Comparison of ENCODE assay signal across 9 cellular contexts in genomic region chr15:73078722-73079121, GRCh38. TPM values are rescaled to one million over a fixed set of nuclear protein-coding genes. Genes with fewer than 3 reads are reported as not detected.
A peak's percentile ranks its signal among the peaks of the same experiment; 100 is the strongest.
DNase-seq lines count a peak whose midpoint lies in the region; ATAC-seq, FAIRE-seq and TF ChIP-seq lines count a peak whose summit lies in the region.
"Had no signal": no experiment of that assay in that cellular context is flagged by ENCODE, and none has a peak within 500 bp of the region (broad histone marks: within the 10 kb centered on the region; RNA-seq: fewer than 3 reads in every experiment).

No MANE protein-coding gene starts in this region.

- H3K27ac Mint-ChIP-seq in progenitor cell of endocrine pancreas (no peak overlapping the region), T-helper 17 cell (no peak overlapping the region)
- H3K27ac Mint-ChIP-seq: CD4-positive, alpha-beta T cell had no signal

- no peaks in the 10 kb centered on the region for H3K9me3 Mint-ChIP-seq in progenitor cell of endocrine pancreas (ENCODE audit: low read depth)
- H3K9me3 Mint-ChIP-seq: CD4-positive, alpha-beta T cell had no signal

- no peak for TF ChIP-seq CTCF in A673 (conservative IDR thresholded peaks at IDR 0.05; ENCODE audit: low read depth, low read length)
- no peak for TF ChIP-seq CTCF in progenitor cell of endocrine pancreas (IDR thresholded peaks at IDR 0.05; ENCODE audit: unreplicated experiment)

- CTCF ChIA-PET in A673 (lab: Charles Lee), result interaction anchor here (0.9 to 2.0 kb wide), 2 partner anchors 15 to 357 kb away, joined by 3 to 9 read pairs; no protein-coding TSS in a partner anchor

- no peak overlapping the region for H3K4me3 ChIP-seq in A673 (ENCODE audit: low read depth, low read length, poor library complexity, severe bottlenecking)

- H3K9me3 ChIP-seq in A673 (ENCODE audit: low read depth, low read length, poor library complexity, severe bottlenecking) (no peaks in the 10 kb centered on the region), T-helper 17 cell (ENCODE audit: control insufficient read depth, low read length, poor library complexity, severe bottlenecking) (no peaks in the 10 kb centered on the region)

- H3K4me3 Mint-ChIP-seq in progenitor cell of endocrine pancreas (ENCODE audit: low read depth), result no peak overlapping the region
- no peak overlapping the region for H3K4me3 Mint-ChIP-seq in T-helper 17 cell
- H3K4me3 Mint-ChIP-seq: CD4-positive, alpha-beta T cell had no signal

- no peaks in the 10 kb centered on the region for H3K27me3 ChIP-seq in A673 (replicated peaks; ENCODE audit: insufficient read depth, low read depth, low read length, poor library complexity)

- H3K27me3 Mint-ChIP-seq in progenitor cell of endocrine pancreas, result no peaks in the 10 kb centered on the region
- H3K27me3 Mint-ChIP-seq in T-helper 17 cell, result no peaks in the 10 kb centered on the region

- peak overlapping the region; percentile 68 for H3K27ac ChIP-seq in A673 (ENCODE audit: low read depth, low read length, poor library complexity, severe bottlenecking)

- DNase-seq in A673 (ENCODE audit: low spot score) (peak; percentile 73), HTR-8/SVneo (ENCODE audit: insufficient read length, low spot score) (peak; percentile 44), astrocyte of the hippocampus (ENCODE audit: low read depth, low spot score) (peak; percentile 88), left colon (peak in 1 of 2 donors; percentile 36), progenitor cell of endocrine pancreas (ENCODE audit: low spot score, unreplicated experiment) (no peak), T-helper 17 cell (no peak)
- DNase-seq in stimulated activated CD4-positive, alpha-beta T cell treated with anti-CD3 and anti-CD28 coated beads, Interleukin-4, amount 100 ng/mL, for 24 hours, result no peak
- DNase-seq: CD4-positive, alpha-beta T cell had no signal

- intact Hi-C loops in A673 (cut with micrococcal nuclease; ENCODE audit: unreplicated experiment), result no loop called here
- intact Hi-C loops in left colon (cut with DNase I, micrococcal nuclease), result no loop called here

- H3K36me3 Mint-ChIP-seq in progenitor cell of endocrine pancreas (ENCODE audit: insufficient read depth), result no peaks in the 10 kb centered on the region
- no peaks in the 10 kb centered on the region for H3K36me3 Mint-ChIP-seq in T-helper 17 cell (ENCODE audit: low read depth)

- no TSS peak for BruUV-seq in A673 (replicated peaks; lab: Mats Ljungman, UMichigan)

- H3K4me1 ChIP-seq in A673 (ENCODE audit: insufficient read depth, low read length, poor library complexity, severe bottlenecking), result peaks cover 51% of the 10 kb centered on the region

- peak; percentile 71 for FAIRE-seq in HTR-8/SVneo (lab: Jason Lieb, UNC)

- POLR2A ChIA-PET in A673 (lab: Charles Lee; ENCODE audit: low non-redundant PET), result no interaction called here

- ATAC-seq in left colon, result peak; percentile 62
- no peak for ATAC-seq in T-helper 17 cell
- ATAC-seq in GM21786 (IDR thresholded peaks at IDR 0.05; ENCODE audit: unreplicated experiment), result no peak

- H3K4me1 Mint-ChIP-seq in progenitor cell of endocrine pancreas (ENCODE audit: low read depth), result peaks cover 26% of the 10 kb centered on the region
- H3K4me1 Mint-ChIP-seq in T-helper 17 cell, result peaks cover 23% of the 10 kb centered on the region

- H3K36me3 ChIP-seq in A673 (ENCODE audit: insufficient read depth, low read length, poor library complexity, severe bottlenecking), result no peaks in the 10 kb centered on the region

RNA-seq across cellular contexts. Expression of gene NEO1, which starts 26.5 kb away (rescaled TPM):
- 63.7 and 72.6 TPM in 2 replicates for total RNA-seq in A673 (2021)
- 100 to 1,000 TPM; 129 to 202 TPM for total RNA-seq in left colon
- total RNA-seq in progenitor cell of endocrine pancreas, result 118 and 123 TPM in 2 replicates
- total RNA-seq in T-helper 17 cell, result 10 to 100 TPM; 21.9 to 22.9 TPM

Comparison
In these comparisons a context has a peak if more than half of its experiments do, and no peak if none do; other contexts are left out.
1. DNase-seq: peak in A673 (single experiment), HTR-8/SVneo (single experiment) and astrocyte of the hippocampus (single experiment); none in progenitor cell of endocrine pancreas (single experiment), T-helper 17 cell (0 of 3) and stimulated activated CD4-positive, alpha-beta T cell treated with anti-CD3 and anti-CD28 coated beads, Interleukin-4, amount 100 ng/mL, for 24 hours (single experiment).